Comparison of ENCODE assay signal across 7 cellular contexts in the genomic region with DNA sequence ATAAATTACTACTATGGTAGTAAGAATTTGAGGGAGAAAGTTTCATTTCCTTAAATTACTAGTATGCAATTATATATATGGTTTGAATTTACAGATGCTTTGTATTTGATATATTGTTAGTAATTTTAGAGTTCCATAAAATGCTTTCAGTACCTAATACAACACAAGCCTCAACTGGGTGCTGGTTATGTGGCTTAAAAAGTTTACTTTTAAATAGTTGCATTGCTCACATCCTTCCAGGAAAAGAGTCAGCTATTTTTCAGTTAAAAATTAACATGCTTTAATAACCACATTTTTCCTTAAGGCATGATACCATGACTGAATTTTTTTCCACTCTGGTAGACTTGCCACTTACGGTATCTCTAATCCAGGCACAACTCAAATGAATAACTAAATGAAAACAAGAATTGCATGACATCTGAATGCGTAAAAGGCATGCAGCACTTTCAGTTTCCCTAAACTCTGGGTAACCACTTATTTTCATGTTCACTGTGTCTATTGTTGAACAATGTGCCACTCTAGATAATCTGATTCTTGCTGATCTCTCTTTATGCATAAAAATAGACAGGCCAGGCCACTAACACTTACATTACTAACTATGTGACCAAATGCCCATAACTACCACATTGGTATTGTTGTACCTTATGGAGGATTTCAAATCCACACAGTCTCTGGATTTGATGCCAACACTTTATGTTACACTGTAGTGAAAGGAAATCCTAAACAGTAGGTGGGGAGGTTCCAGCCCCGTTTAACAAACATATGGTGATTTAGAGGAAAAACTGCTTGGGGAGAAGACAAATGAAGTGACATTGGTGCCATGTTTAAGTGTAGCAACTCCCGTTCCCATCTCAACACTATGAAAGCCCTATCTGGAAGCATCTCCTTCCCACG. TPM values are rescaled to one million over a fixed set of nuclear protein-coding genes. Genes with fewer than 3 reads are reported as not detected.
DNase-seq lines count a peak whose midpoint lies in the region; ATAC-seq and TF ChIP-seq lines count a peak whose summit lies in the region.

No MANE protein-coding gene starts in this region.

- TF ChIP-seq CTCF in H9 (conservative IDR thresholded peaks at IDR 0.05), result no peak

- no peak overlapping the region for H3K4me2 ChIP-seq in H9 (ENCODE audit: insufficient read depth, insufficient read length, low read length)

- H3K27me3 ChIP-seq in SJSA1 (replicated peaks) (no peaks in the 10 kb centered on the region), H9 (ENCODE audit: insufficient read depth, low read length) (no peaks in the 10 kb centered on the region)

- DNase-seq in SJSA1 (ENCODE audit: low read depth in 1 of 2, low spot score in 2 of 2) (peak in 1 of 2 experiments; percentile 42), memory B cell (ENCODE audit: low spot score in 2 of 2) (peak in 1 of 2 donors; percentile 2), NCI-H1092 (lab: John Stamatoyannopoulos, UW) (no peak), H9 (no peak), NCI-H510A (lab: John Stamatoyannopoulos, UW) (no peak)

- H3T11ph ChIP-seq in H9 (ENCODE audit: low read length), result no peak overlapping the region

- H3K9ac ChIP-seq in H9 (ENCODE audit: extremely low read depth, insufficient read length, low read length), result no peak overlapping the region

- H4K5ac ChIP-seq in H9 (ENCODE audit: insufficient read length, low read depth, low read length), result no peak overlapping the region

- H2AFZ ChIP-seq in H9 (ENCODE audit: low read length), result no peak overlapping the region

- H4K20me1 ChIP-seq in H9 (ENCODE audit: control insufficient read depth, insufficient read depth, insufficient read length), result no peaks in the 10 kb centered on the region

- no peak overlapping the region for H2BK120ac ChIP-seq in H9 (ENCODE audit: low read depth, low read length, poor library complexity, severe bottlenecking)

- no peaks in the 10 kb centered on the region for H3K23me2 ChIP-seq in H9 (ENCODE audit: insufficient read length, low read depth, low read length, poor library complexity, severe bottlenecking)

- peak overlapping the region; percentile 85 for H3K27ac Mint-ChIP-seq in memory B cell
- no peak overlapping the region; a peak in 1 of 7 replicates for H3K27ac Mint-ChIP-seq in H9

- no peak overlapping the region for H2BK15ac ChIP-seq in H9 (ENCODE audit: low read depth, low read length)

- H3K23ac ChIP-seq in H9 (ENCODE audit: insufficient read length, low read depth, low read length), result no peak overlapping the region

- no peaks in the 10 kb centered on the region for H3K79me2 ChIP-seq in H9 (ENCODE audit: insufficient read depth, low read length)

- H3K9me3 Mint-ChIP-seq in memory B cell, result no peaks in the 10 kb centered on the region
- no peaks in the 10 kb centered on the region for H3K9me3 Mint-ChIP-seq in H9

- H3K79me1 ChIP-seq in H9 (ENCODE audit: insufficient read depth, low read depth, low read length, poor library complexity, severe bottlenecking), result no peaks in the 10 kb centered on the region

- peaks cover 1% of the 10 kb centered on the region for H3K27me3 Mint-ChIP-seq in memory B cell
- H3K27me3 Mint-ChIP-seq in H9 (ENCODE audit: low read depth), result peaks cover 5% of the 10 kb centered on the region; the same call in 1 of the 2 replicates

- H3K27ac ChIP-seq in SJSA1, result peak overlapping the region; percentile 36
- no peak overlapping the region for H3K27ac ChIP-seq in H9 (ENCODE audit: insufficient read length, low read depth, low read length)

- ATAC-seq in GM18868 (IDR thresholded peaks at IDR 0.05; ENCODE audit: unreplicated experiment), result peak; percentile 93
- peak; percentile 94 for ATAC-seq in HG02642 (IDR thresholded peaks at IDR 0.05; ENCODE audit: poor library complexity, unreplicated experiment)
- peak; percentile 86 for ATAC-seq in memory B cell (ENCODE audit: low read depth)

- H3K36me3 Mint-ChIP-seq in memory B cell, result peaks cover 3% of the 10 kb centered on the region
- H3K36me3 Mint-ChIP-seq in H9 (ENCODE audit: insufficient read depth in 1 of 3, low read depth in 3 of 3), result no peaks in the 10 kb centered on the region

- H3K56ac ChIP-seq in H9 (ENCODE audit: insufficient read length, low read depth, low read length), result no peak overlapping the region

- H3K4me3 Mint-ChIP-seq in memory B cell (peak overlapping the region; percentile 73), H9 (no peak overlapping the region)

- no peak overlapping the region for H3K4ac ChIP-seq in H9 (ENCODE audit: low read depth, low read length)

- no peak overlapping the region for H2AK5ac ChIP-seq in H9 (ENCODE audit: insufficient read length, low read length)

- H3K4me1 Mint-ChIP-seq in memory B cell, result peaks cover 15% of the 10 kb centered on the region
- H3K4me1 Mint-ChIP-seq in H9, result peaks cover 3 to 4% of the 10 kb centered on the region in 2 experiments; a peak in 3 of 4 replicates

- no peak overlapping the region for H2BK20ac ChIP-seq in H9 (ENCODE audit: low read depth, low read length, poor library complexity, severe bottlenecking)

- H3K36me3 ChIP-seq in SJSA1, result no peaks in the 10 kb centered on the region

- H2BK12ac ChIP-seq in H9 (ENCODE audit: insufficient read length, low read depth, low read length), result no peak overlapping the region

- peak overlapping the region; percentile 6; the same call in 1 of the 2 replicates for H3K4me3 ChIP-seq in SJSA1

- no peak overlapping the region for H4K91ac ChIP-seq in H9 (ENCODE audit: insufficient read length, low read depth, low read length)

- no peak overlapping the region for H3K14ac ChIP-seq in H9 (ENCODE audit: insufficient read depth, low read length)

- no CpG with 5 or more reads among the region's 5 CpGs for WGBS in H9 (ENCODE audit: extremely low coverage, insufficient read length, low lambda C conversion rate)

- no peak overlapping the region for H2BK5ac ChIP-seq in H9 (ENCODE audit: insufficient read length, low read length)

- H3K9me3 ChIP-seq in SJSA1 (replicated peaks), result no peaks in the 10 kb centered on the region
- no peaks in the 10 kb centered on the region for H3K9me3 ChIP-seq in H9 (ENCODE audit: control insufficient read depth, low read depth, low read length)

- peaks cover 9% of the 10 kb centered on the region for H3K4me1 ChIP-seq in SJSA1 (replicated peaks)
- H3K4me1 ChIP-seq in H9 (ENCODE audit: insufficient read depth, low read length), result no peaks in the 10 kb centered on the region

- no peak overlapping the region for H4K8ac ChIP-seq in H9 (replicated peaks; ENCODE audit: insufficient read length, low read depth, low read length)

- no peak overlapping the region for H3K18ac ChIP-seq in H9 (ENCODE audit: insufficient read length, low read depth, low read length)

RNA-seq across cellular contexts. Expression of gene SLC35F5, which starts 35.5 kb away (rescaled TPM):
- total RNA-seq in SJSA1 (2014; rRNA removed; shearing (Covaris generic)), result 65.5 and 83.1 TPM in 2 replicates
- 26.2 and 31.3 TPM in 2 replicates for total RNA-seq in H9 (2021)
